Comparison of ENCODE assay signal across 25 cellular contexts in the genomic region with DNA sequence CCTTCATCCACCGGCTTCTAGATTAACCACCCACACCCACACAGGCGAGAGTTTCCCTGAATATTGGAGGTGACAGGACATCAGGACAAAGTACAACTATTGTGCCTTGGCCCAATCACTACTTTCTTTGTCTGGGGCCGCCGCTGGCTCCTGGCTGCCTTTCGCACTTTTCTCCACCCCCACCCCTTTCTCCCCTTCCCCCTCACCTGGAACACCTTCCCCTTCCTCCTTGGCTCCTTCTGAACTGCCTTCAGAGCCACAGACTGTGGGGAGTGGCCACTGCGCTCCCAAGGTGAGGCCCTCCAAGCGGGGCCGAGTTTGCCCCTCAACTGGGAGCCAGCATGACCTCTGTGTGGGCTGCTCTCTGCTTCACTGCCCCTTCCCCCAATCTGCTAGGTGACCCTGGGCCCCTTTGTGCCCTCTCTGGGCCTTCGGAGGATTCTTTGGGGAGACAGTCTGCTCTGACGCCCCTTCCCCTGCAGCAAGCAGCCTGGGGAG. TPM values are rescaled to one million over a fixed set of nuclear protein-coding genes. Genes with fewer than 3 reads are reported as not detected.
DNase-seq lines count a peak whose midpoint lies in the region; ATAC-seq, FAIRE-seq and TF ChIP-seq lines count a peak whose summit lies in the region.
"Had no signal": no experiment of that assay in that cellular context is flagged by ENCODE, and none has a peak within 500 bp of the region (broad histone marks: within the 10 kb centered on the region; RNA-seq: fewer than 3 reads in every experiment).

No MANE protein-coding gene starts in this region.

- BruUV-seq in HepG2 (replicated peaks; lab: Mats Ljungman, UMichigan), result no TSS peak

- peak overlapping the region; percentile 41; the same call in 1 of the 2 replicates for H3K9ac ChIP-seq in HepG2 (ENCODE audit: insufficient read depth, low read depth, low read length)
- no peak overlapping the region for H3K9ac ChIP-seq in kidney (ENCODE audit: low read length in 2 of 2)
- no peak overlapping the region for H3K9ac ChIP-seq in neuronal stem cell (ENCODE audit: low read depth, low read length, poor library complexity)
- H3K9ac ChIP-seq: BLaER1 had no signal

- peaks cover 18% of the 10 kb centered on the region for H3K79me2 ChIP-seq in HepG2 (ENCODE audit: insufficient read depth, low read length)

- peak overlapping the region; percentile 45 for H4K91ac ChIP-seq in neuronal stem cell (ENCODE audit: low read depth, low read length, poor library complexity)

- TF ChIP-seq CTCF in HepG2 (CRISPR knock-in tag; IDR thresholded peaks at IDR 0.05) (no peak), right lobe of liver (IDR thresholded peaks at IDR 0.05) (no peak), kidney (IDR thresholded peaks at IDR 0.05; ENCODE audit: borderline replicate concordance, extremely low read depth, insufficient read depth) (no peak), BE2C (IDR thresholded peaks at IDR 0.05; ENCODE audit: low read depth, low read length) (no peak), GM13977 (IDR thresholded peaks at IDR 0.05; ENCODE audit: extremely low read depth, insufficient read depth, missing control alignments) (no peak)

- ATAC-seq in HepG2, result no peak
- no peak for ATAC-seq in right lobe of liver
- ATAC-seq: activated T-helper 17 cell treated with anti-CD3 and anti-CD28 coated beads, Interleukin-2, amount 50 U/mL, for 72 hours; HCT116; psoas muscle had no signal

- H3K23ac ChIP-seq in neuronal stem cell (ENCODE audit: low read depth, low read length, poor library complexity), result no peak overlapping the region

- H4K8ac ChIP-seq in neuronal stem cell (ENCODE audit: low read depth, low read length), result no peak overlapping the region

- peak overlapping the region; percentile 84 for H2BK15ac ChIP-seq in neuronal stem cell (ENCODE audit: low read length)

- no peak for TF ChIP-seq EP300 in HepG2 (IDR thresholded peaks at IDR 0.05; ENCODE audit: low read depth in 2 of 2, low read length in 2 of 2)
- TF ChIP-seq EP300 in HepG2 (CRISPR knock-in tag; IDR thresholded peaks at IDR 0.05; ENCODE audit: borderline replicate concordance), result no peak

- H3K27me3 ChIP-seq in HepG2 (ENCODE audit: control insufficient read depth in 1 of 2, insufficient read depth in 2 of 2, low read length in 2 of 2) (peaks cover 3 to 9% of the 10 kb centered on the region in 2 experiments; a peak in 4 of 5 replicates), right lobe of liver (no peaks in the 10 kb centered on the region), neuronal stem cell (ENCODE audit: control insufficient read depth in 3 of 3, insufficient read depth in 3 of 3, low read depth in 1 of 3, low read length in 3 of 3) (peaks cover 0 to 53% (median 0%) of the 10 kb centered on the region in 3 experiments), BE2C (no peaks in the 10 kb centered on the region)
- H3K27me3 ChIP-seq: ascending aorta, BLaER1 had no signal

- H4K20me1 ChIP-seq in HepG2 (ENCODE audit: insufficient read depth, low read length), result peaks cover 7% of the 10 kb centered on the region; the same call in 1 of the 2 replicates

- H3K27ac ChIP-seq in HepG2 (ENCODE audit: extremely low read length, insufficient read depth, low read length) (peak overlapping the region; percentile 10), right lobe of liver (no peak overlapping the region), kidney (ENCODE audit: low read depth in 2 of 2, low read length in 2 of 2) (no peak overlapping the region), neuronal stem cell (replicated peaks; ENCODE audit: low read length) (no peak overlapping the region)
- H3K27ac ChIP-seq: ascending aorta, BLaER1, epithelial cell of prostate, HL-60, psoas muscle had no signal

- H2AFZ ChIP-seq in HepG2 (ENCODE audit: low read length), result no peak overlapping the region
- H2AFZ ChIP-seq in neuronal stem cell (ENCODE audit: low read length), result no peak overlapping the region

- no peak overlapping the region for H3K4ac ChIP-seq in neuronal stem cell (ENCODE audit: low read length)

- H3K4me2 ChIP-seq in HepG2 (ENCODE audit: low read depth, low read length) (peak overlapping the region; percentile 79), neuronal stem cell (ENCODE audit: insufficient read depth, low read length, poor library complexity, severe bottlenecking) (no peak overlapping the region)
- H3K4me2 ChIP-seq: BLaER1 had no signal

- TF ChIP-seq POLR2A in HepG2 (IDR thresholded peaks at IDR 0.05; ENCODE audit: insufficient read depth in 1 of 2, low read depth in 2 of 2, low read length in 2 of 2), result no peak
- no peak for TF ChIP-seq POLR2A in right lobe of liver (IDR thresholded peaks at IDR 0.05)

- FAIRE-seq in HepG2 (lab: Jason Lieb, UNC) (peak; percentile 71), kidney (lab: Jason Lieb, UNC) (no peak)
- FAIRE-seq: GM12892 had no signal

- TF ChIP-seq RAD21 in HepG2 (CRISPR knock-in tag; IDR thresholded peaks at IDR 0.05), result no peak

- DNase-seq in HepG2 (ENCODE audit: low spot score), result peak; percentile 58
- DNase-seq in right lobe of liver, result no peak
- DNase-seq in kidney, result peak; percentile 49
- DNase-seq in neuronal stem cell (ENCODE audit: low spot score), result no peak
- DNase-seq in BE2C, result no peak
- no peak for DNase-seq in GM13977 (ENCODE audit: low spot score)
- no peak for DNase-seq in RKO (ENCODE audit: low spot score)
- DNase-seq in DMS114 treated with DMSO at 0.1 percent for 48 hours (lab: John Stamatoyannopoulos, UW; ENCODE audit: unreplicated experiment), result no peak
- DNase-seq: activated CD8-positive, alpha-beta memory T cell treated with anti-CD3 and anti-CD28 coated beads, Interleukin-2, amount 50 U/mL, for 4 hours; cerebellar nuclear complex; glutamatergic neuron; NCI-H1048; NCI-H187; NCI-H748 treated with DMSO at 0.1 percent for 48 hours; nephron progenitor cell; stimulated activated CD4-positive, alpha-beta T cell treated with anti-CD3 and anti-CD28 coated beads, Interleukin-1b, Interleukin-23, amount 100 ng/mL, for 48 hours had no signal

- POLR2A ChIA-PET in HepG2 (lab: Yijun Ruan, JAX), result interaction anchor here (4.5 kb wide), 1 partner anchor 185 kb away, joined by 59 read pairs; no protein-coding TSS in a partner anchor

- in situ Hi-C loops in HepG2 (cut with HindIII; ENCODE audit: extremely low pct_ligation_motif_present, low pct_unique_long_range_greater_than_20kb) (loop anchor here (5.0 kb wide), 1 partner anchor 45 kb away; no protein-coding TSS in a partner anchor), GM13977 (cut with MboI; ENCODE audit: low pct_unique_long_range_greater_than_20kb, low sequenced_read_pairs, unreplicated experiment) (no loop called here)

- H2BK5ac ChIP-seq in neuronal stem cell (ENCODE audit: low read length), result peak overlapping the region; percentile 30

- H3K4me1 ChIP-seq in HepG2 (ENCODE audit: insufficient read depth, low read length), result peaks cover 77% of the 10 kb centered on the region
- peaks cover 0 to 25% (median 9%) of the 10 kb centered on the region in 4 donors for H3K4me1 ChIP-seq in right lobe of liver
- no peaks in the 10 kb centered on the region for H3K4me1 ChIP-seq in kidney (ENCODE audit: control insufficient read depth in 1 of 2, insufficient read depth in 1 of 2, low read depth in 1 of 2, low read length in 2 of 2)
- peaks cover 2 to 27% of the 10 kb centered on the region in 2 donors for H3K4me1 ChIP-seq in neuronal stem cell (ENCODE audit: control insufficient read depth in 2 of 2, insufficient read depth in 1 of 2, low read depth in 1 of 2, low read length in 2 of 2)
- peaks cover 8% of the 10 kb centered on the region for H3K4me1 ChIP-seq in BE2C

- CTCF ChIA-PET in HepG2 (lab: Yijun Ruan, JAX; ENCODE audit: low intra/inter-chr PET ratio, low total read pairs), result no interaction called here

- H3K14ac ChIP-seq in neuronal stem cell (ENCODE audit: low read length), result no peak overlapping the region

- H3K4me3 ChIP-seq in HepG2 (replicated peaks in 1 of 3; ENCODE audit: insufficient read depth in 1 of 3, low read depth in 2 of 3, low read length in 3 of 3) (peak overlapping the region; percentile 32 to 90 (median 43)), right lobe of liver (no peak overlapping the region), kidney (ENCODE audit: low read length in 2 of 2) (no peak overlapping the region), neuronal stem cell (ENCODE audit: low read length in 2 of 2) (no peak overlapping the region), BE2C (ENCODE audit: low read depth, low read length) (no peak overlapping the region)
- H3K4me3 ChIP-seq: ascending aorta, BLaER1, psoas muscle, skin epidermis had no signal

- H2BK120ac ChIP-seq in neuronal stem cell (ENCODE audit: low read depth, low read length), result no peak overlapping the region

- H3K79me1 ChIP-seq in neuronal stem cell (ENCODE audit: low read depth, low read length), result peaks cover 10% of the 10 kb centered on the region

- no peak overlapping the region for H2BK12ac ChIP-seq in neuronal stem cell (ENCODE audit: low read length)

- H2AK5ac ChIP-seq in neuronal stem cell (ENCODE audit: low read depth, low read length), result no peak overlapping the region

- no peaks in the 10 kb centered on the region; a peak in 1 of 5 replicates for H3K36me3 ChIP-seq in HepG2 (replicated peaks in 1 of 2; ENCODE audit: control insufficient read depth in 1 of 2, insufficient read depth in 2 of 2, low read length in 2 of 2)
- H3K36me3 ChIP-seq in right lobe of liver, result no peaks in the 10 kb centered on the region
- H3K36me3 ChIP-seq in kidney (ENCODE audit: control insufficient read depth in 1 of 2, insufficient read depth in 2 of 2, low read length in 2 of 2), result peaks cover 0 to under 1% of the 10 kb centered on the region in 2 donors
- no peaks in the 10 kb centered on the region for H3K36me3 ChIP-seq in neuronal stem cell (replicated peaks in 1 of 2; ENCODE audit: control insufficient read depth in 2 of 2, insufficient read depth in 2 of 2, low read length in 2 of 2)
- H3K36me3 ChIP-seq in BE2C, result peaks cover 8% of the 10 kb centered on the region
- H3K36me3 ChIP-seq: ascending aorta, BLaER1 had no signal

- WGBS in HepG2 (ENCODE audit: low lambda C conversion rate), result under 1% methylated on average over 10 of the region's 10 CpGs
- 36% methylated on average over 2 of the region's 10 CpGs for WGBS in right lobe of liver (ENCODE audit: insufficient coverage, low coverage, low lambda C conversion rate, missing lambda C conversion rate)
- WGBS in neuronal stem cell (ENCODE audit: extremely low coverage in 2 of 2, insufficient read length in 2 of 2, insufficient replicate concordance in 1 of 2), 2 donors, result no CpG with 5 or more reads among the region's 10 CpGs

- H3K18ac ChIP-seq in neuronal stem cell (ENCODE audit: low read length), result peak overlapping the region; percentile 49

- intact Hi-C loops in HepG2 (cut with micrococcal nuclease; ENCODE audit: unreplicated experiment) (loop anchor here (10.0 kb wide), 1 partner anchor 1868 kb away; no protein-coding TSS in a partner anchor), right lobe of liver (cut with DNase I) (loop anchor here (5.0 to 10.0 kb wide), 2 partner anchors 52 to 310 kb away; no protein-coding TSS in a partner anchor), kidney (cut with DNase I) (loop anchor here (5.0 to 10.0 kb wide), 2 partner anchors 102 to 315 kb away; no protein-coding TSS in a partner anchor)

- H3K9me3 ChIP-seq in HepG2 (ENCODE audit: low read length) (no peaks in the 10 kb centered on the region), right lobe of liver (no peaks in the 10 kb centered on the region), kidney (ENCODE audit: control insufficient read depth in 1 of 2, low read length in 2 of 2) (no peaks in the 10 kb centered on the region), neuronal stem cell (replicated peaks in 1 of 2; ENCODE audit: control insufficient read depth in 2 of 2, insufficient read depth in 1 of 2, low read depth in 1 of 2, low read length in 2 of 2) (no peaks in the 10 kb centered on the region), BE2C (no peaks in the 10 kb centered on the region)
- H3K9me3 ChIP-seq: ascending aorta, BLaER1, psoas muscle had no signal

RNA-seq across cellular contexts. Expression of gene VEGFA, which starts 3.0 kb away (rescaled TPM):
- 34.1 and 68.1 TPM in 2 replicates for total RNA-seq in HepG2 (2016; rRNA removed; fragmentation: Illumina TruSeq; extraction: Trizol)
- total RNA-seq in HepG2 (2016; cell fraction: cytosol; rRNA removed; fragmentation: Illumina TruSeq; extraction: Trizol; ENCODE audit: low read depth), result 13.4 and 14.2 TPM in 2 replicates
- 26.8 and 72.7 TPM in 2 replicates for total RNA-seq in HepG2 (2016; cell fraction: insoluble cytoplasmic fraction; rRNA removed; fragmentation: Illumina TruSeq; extraction: Trizol)
- total RNA-seq in HepG2 (2016; cell fraction: membrane; rRNA removed; fragmentation: Illumina TruSeq; extraction: Trizol), result 33.1 and 34.4 TPM in 2 replicates
- 81.5 and 95.8 TPM in 2 replicates for total RNA-seq in HepG2 (2016; cell fraction: nucleus; rRNA removed; fragmentation: Illumina TruSeq; extraction: Trizol)
- 629 and 1,104 TPM in 2 replicates for polyA plus RNA-seq in HepG2 (2011; rRNA removed)
- polyA plus RNA-seq in HepG2 (2011; cell fraction: cytosol; rRNA removed), result 292 and 298 TPM in 2 replicates
- 3,652 and 4,474 TPM in 2 replicates for polyA plus RNA-seq in HepG2 (2011; cell fraction: nucleus; rRNA removed)
- polyA plus RNA-seq in HepG2 (2012), result 463 and 546 TPM in 2 replicates
- 9.2 and 10.7 TPM in 2 replicates for polyA plus RNA-seq in HepG2 (2016; cell fraction: cytosol; fragmentation: Illumina TruSeq; extraction: Trizol; ENCODE audit: low read depth)
- polyA plus RNA-seq in HepG2 (2016; cell fraction: insoluble cytoplasmic fraction; fragmentation: Illumina TruSeq; extraction: Trizol; ENCODE audit: low read depth), result 34.1 and 41.6 TPM in 2 replicates
- polyA plus RNA-seq in HepG2 (2016; cell fraction: membrane; fragmentation: Illumina TruSeq; extraction: Trizol; ENCODE audit: low read depth), result 24.8 and 25.3 TPM in 2 replicates
- 253 and 267 TPM in 2 replicates for polyA plus RNA-seq in HepG2 (2016; cell fraction: nucleus; fragmentation: Illumina TruSeq; extraction: Trizol; ENCODE audit: insufficient read depth, low read depth)
- 238 and 645 TPM in 2 replicates for polyA minus RNA-seq in HepG2 (2011; rRNA and poly(A)+ RNA removed; ENCODE audit: low replicate concordance)
- 122 and 136 TPM in 2 replicates for polyA minus RNA-seq in HepG2 (2011; cell fraction: cytosol; rRNA and poly(A)+ RNA removed)
- polyA minus RNA-seq in HepG2 (2011; cell fraction: nucleus; rRNA and poly(A)+ RNA removed), result 312 and 405 TPM in 2 replicates
- total RNA-seq in right lobe of liver, result 100 to 1,000 TPM in 5 of 6 experiments, 10 to 100 TPM in 1; 91.3 to 571 (median 132) TPM
- 36.3 TPM for total RNA-seq in kidney
- polyA plus RNA-seq in kidney (ENCODE audit: insufficient read depth, low read depth, low replicate concordance), result 111 TPM
- 29.0 TPM for polyA plus RNA-seq in neuronal stem cell (2013, experiment 1 of 2)
- 29.1 TPM for polyA plus RNA-seq in neuronal stem cell (2013, experiment 2 of 2)
- polyA plus RNA-seq in BE2C (2012; ENCODE audit: insufficient read depth, insufficient read length, low read depth), result 154 TPM

Comparison
In these comparisons a context has a peak if more than half of its experiments do, and no peak if none do; other contexts are left out.
1. DNase-seq: peak in HepG2 (single experiment) and kidney (single experiment); none in right lobe of liver (0 of 3), neuronal stem cell (single experiment), BE2C (single experiment), GM13977 (single experiment), RKO (single experiment) and DMS114 treated with DMSO at 0.1 percent for 48 hours (single experiment).
2. H3K4me3 ChIP-seq: peak in HepG2 (3 of 3); none in right lobe of liver (0 of 3), kidney (0 of 2), neuronal stem cell (0 of 2) and BE2C (single experiment).